Comparison of ENCODE assay signal across 1 cellular context in the genomic region with DNA sequence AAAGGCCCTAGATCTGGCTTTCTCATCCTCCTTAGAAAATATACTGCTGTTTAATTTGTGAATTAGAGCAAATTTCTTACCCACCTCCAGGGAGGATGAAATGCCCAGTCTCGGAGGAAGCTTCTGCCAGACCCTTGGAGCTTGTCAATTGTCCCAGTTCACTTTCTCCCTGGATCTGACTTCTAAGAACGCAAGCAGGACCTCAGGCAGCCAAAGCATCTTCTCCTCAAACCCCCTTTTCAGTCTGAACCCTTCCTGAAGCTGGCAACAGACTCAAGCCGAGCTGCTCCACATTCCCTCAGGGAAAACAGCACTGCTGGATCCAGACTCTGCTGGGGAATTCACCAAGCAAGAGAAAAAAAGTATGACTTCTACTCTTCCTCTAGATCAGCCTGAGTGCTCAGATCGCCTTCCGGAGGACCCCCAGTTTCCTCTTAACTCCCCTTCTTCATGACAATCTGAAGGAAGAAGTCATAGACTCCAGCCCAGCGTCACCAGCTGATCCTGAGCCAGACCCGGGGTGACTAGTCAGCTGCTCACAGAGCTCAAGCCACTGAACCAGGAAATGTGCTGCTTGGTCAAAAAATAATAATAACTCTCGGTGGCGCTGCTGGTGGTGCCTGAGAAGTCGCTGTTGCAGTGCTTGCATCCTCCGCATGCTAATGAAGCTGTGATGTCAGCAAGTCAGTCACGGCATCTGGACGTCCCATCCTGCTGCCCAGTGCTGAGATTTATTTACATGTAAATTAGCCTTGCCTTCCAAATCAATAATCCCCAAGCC.
TF ChIP-seq lines count a peak whose summit lies in the region.

PRICKLE2 (minus strand) TSS at position 641 of the 781 bp plus-strand sequence. CDS start 26,539 bp downstream, outside the sequence.

TF ChIP-seq in HCT116, 20 proteins besides CTCF, POLR2A, EP300 and RAD21:
- TF ChIP-seq ATF3 (IDR thresholded peaks at IDR 0.05): no peak
- no peak for TF ChIP-seq SP1 (IDR thresholded peaks at IDR 0.05; ENCODE audit: low read depth)
- no peak for TF ChIP-seq TCF7L2 (IDR thresholded peaks at IDR 0.05; ENCODE audit: borderline replicate concordance, extremely low read depth, insufficient read depth, insufficient read length)
- TF ChIP-seq EZH2phosphoT487 (IDR thresholded peaks at IDR 0.05; ENCODE audit: borderline replicate concordance): no peak
TF ChIP-seq in HCT116: peak in this region for 0.
